21 cellular contexts compared by ENCODE assay signal in genomic region chr2:122749347-122749850, GRCh38.
"Had no signal": no experiment of that assay in that cellular context is flagged by ENCODE, and none has a peak within 500 bp of the region (broad histone marks: within the 10 kb centered on the region; RNA-seq: fewer than 3 reads in every experiment).

No MANE protein-coding gene starts in this region.

- DNase-seq: activated CD4-positive, alpha-beta T cell treated with anti-CD3 and anti-CD28 coated beads for 4 hours; activated CD8-positive, alpha-beta memory T cell treated with anti-CD3 and anti-CD28 coated beads, Interleukin-2, amount 50 U/mL, for 4 hours; activated CD8-positive, alpha-beta T cell treated with anti-CD3 and anti-CD28 coated beads, Interleukin-2, amount 10 ng/mL, durations not matched to agents 7 days and 5 days; activated gamma-delta T cell; activated T-cell treated with anti-CD3 and anti-CD28 coated beads, Interleukin-2, amount 50 U/mL, for 48 hours; body of pancreas; cerebellar nuclear complex; erythroblast; left ventricle myocardium inferior; mesendoderm; natural killer cell; posterior cingulate gyrus; retina; stimulated activated CD4-positive, alpha-beta T cell treated with anti-CD3 and anti-CD28 coated beads, Interleukin-15, amount 100 ng/mL, for 24 hours; stimulated activated CD4-positive, alpha-beta T cell treated with anti-CD3 and anti-CD28 coated beads, Interleukin-4, amount 100 ng/mL, for 1 hour; stimulated activated naive B cell treated with anti-CD40 and anti-IgM and Interleukin-4, amounts not matched to agents 10 μg/mL and 1 μg/mL and 100 μg/mL, for 72 hours; T-helper 2 cell; tibial artery had no signal

- FAIRE-seq: keratinocyte had no signal

- H3K27ac ChIP-seq: body of pancreas, hepatocyte, left ventricle myocardium inferior, tibial artery had no signal

- H3K79me2 ChIP-seq: hepatocyte had no signal

- H3K27me3 ChIP-seq: body of pancreas, hepatocyte, tibial artery had no signal

- H2AFZ ChIP-seq: hepatocyte had no signal

- H3K36me3 ChIP-seq: left ventricle myocardium inferior, tibial artery had no signal

- H3K9me3 ChIP-seq: body of pancreas, left ventricle myocardium inferior, tibial artery had no signal

- ATAC-seq: activated CD8-positive, alpha-beta T cell treated with anti-CD3 and anti-CD28 coated beads, Interleukin-2, amount 10 ng/mL, durations not matched to agents 7 days and 5 days; activated naive CD4-positive, alpha-beta T cell treated with anti-CD3 and anti-CD28 coated beads, Interleukin-2, amount 50 U/mL, for 72 hours; body of pancreas; natural killer cell; stimulated activated naive B cell treated with anti-CD40 and anti-IgM and Interleukin-4, amounts not matched to agents 10 μg/mL and 1 μg/mL and 100 μg/mL, for 72 hours had no signal

- H3K4me1 ChIP-seq: body of pancreas, left ventricle myocardium inferior, tibial artery had no signal

- H3K4me2 ChIP-seq: hepatocyte had no signal

- H3K4me3 ChIP-seq: body of pancreas, hepatocyte, left ventricle myocardium inferior, tibial artery had no signal
